In the genomic region with DNA sequence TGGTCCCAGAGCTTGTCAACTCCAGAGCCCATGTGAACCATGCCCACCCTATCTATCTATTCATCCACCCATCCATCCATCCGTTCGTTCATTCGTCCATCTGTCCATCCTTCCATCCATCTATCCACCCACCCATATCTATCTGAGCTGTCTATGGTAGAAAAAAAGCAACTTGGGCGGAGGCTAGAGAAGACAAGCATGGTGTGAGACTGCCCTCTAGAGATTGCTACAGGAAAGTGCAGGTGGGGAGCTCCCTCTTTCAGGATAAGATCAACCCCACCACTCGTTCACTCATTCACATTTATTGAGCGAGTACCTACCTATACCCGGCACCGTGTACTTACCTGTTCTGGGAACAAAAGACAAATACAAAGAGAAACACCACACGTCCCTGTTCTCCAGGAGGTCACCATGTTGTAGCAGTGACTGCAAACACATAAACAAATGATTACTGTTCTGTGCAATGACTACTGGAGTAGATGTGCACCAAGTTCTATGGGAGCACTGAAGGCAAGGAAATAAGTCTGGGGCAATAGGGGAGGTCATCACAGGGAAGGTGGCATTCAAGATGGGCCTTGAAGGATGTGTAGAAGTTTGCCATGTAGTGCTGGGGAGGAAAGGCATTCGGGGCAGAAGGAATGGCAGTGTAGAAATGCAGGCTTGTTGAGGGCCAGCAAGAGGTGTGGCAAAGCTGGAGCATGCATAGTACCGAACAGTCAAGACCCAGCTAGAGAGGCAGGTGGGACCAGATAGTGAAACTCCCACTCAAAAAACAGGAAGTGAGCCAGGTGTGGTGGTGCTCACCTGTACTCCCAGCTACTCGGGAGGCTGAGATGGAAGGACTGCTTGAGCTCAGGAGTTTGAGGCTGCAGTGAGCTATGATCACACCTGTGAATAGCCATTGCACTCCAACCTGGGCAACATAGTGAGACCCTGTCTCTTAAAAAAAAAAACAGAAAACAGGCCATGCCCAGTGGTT, we compare ENCODE assay signal across 8 cellular contexts. TPM values are rescaled to one million over a fixed set of nuclear protein-coding genes. Genes with fewer than 3 reads are reported as not detected.
DNase-seq lines count a peak whose midpoint lies in the region; ATAC-seq and TF ChIP-seq lines count a peak whose summit lies in the region.

No MANE protein-coding gene starts in this region.

- WGBS in right lobe of liver (ENCODE audit: insufficient coverage, low coverage, low lambda C conversion rate, missing lambda C conversion rate): 7% methylated on average over 11 of the region's 12 CpGs

- no peak overlapping the region for H3K4me3 Mint-ChIP-seq in CD8-positive, alpha-beta memory T cell
- H3K4me3 Mint-ChIP-seq in activated CD4-positive, alpha-beta T cell treated with anti-CD3 and anti-CD28 coated beads for 36 hours: no peak overlapping the region

- POLR2A ChIA-PET in CD8-positive, alpha-beta memory T cell (lab: Charles Lee): interaction anchor here (0.8 to 0.9 kb wide), 3 partner anchors 65 to 200 kb away, joined by 3 read pairs; no protein-coding TSS in a partner anchor
- POLR2A ChIA-PET in activated CD4-positive, alpha-beta T cell treated with anti-CD3 and anti-CD28 coated beads for 36 hours (lab: Charles Lee): interaction anchor here (0.6 to 1.0 kb wide), 3 partner anchors 110 to 155 kb away, joined by 3 to 5 read pairs (median 3); no protein-coding TSS in a partner anchor

- no peak overlapping the region for H3K27ac ChIP-seq in CD8-positive, alpha-beta memory T cell (ENCODE audit: low read depth, low read length)
- no peak overlapping the region for H3K27ac ChIP-seq in right lobe of liver

- H3K4me1 Mint-ChIP-seq in CD8-positive, alpha-beta memory T cell: peaks cover 0 to 7% (median 3%) of the 10 kb centered on the region in 3 donors
- H3K4me1 Mint-ChIP-seq in activated CD4-positive, alpha-beta T cell treated with anti-CD3 and anti-CD28 coated beads for 36 hours: no peaks in the 10 kb centered on the region

- H3K4me3 ChIP-seq in CD8-positive, alpha-beta memory T cell (ENCODE audit: low read length): no peak overlapping the region
- H3K4me3 ChIP-seq in right lobe of liver: no peak overlapping the region

- ATAC-seq in activated CD4-positive, alpha-beta T cell treated with anti-CD3 and anti-CD28 coated beads for 36 hours: peak; percentile 90
- ATAC-seq in right lobe of liver: peak; percentile 92 to 97 (median 95)
- no peak for ATAC-seq in HG02870 (IDR thresholded peaks at IDR 0.05; ENCODE audit: unreplicated experiment)

- TF ChIP-seq POLR2A in right lobe of liver (IDR thresholded peaks at IDR 0.05): no peak

- H3K27me3 Mint-ChIP-seq in CD8-positive, alpha-beta memory T cell: peaks cover 8 to 9% of the 10 kb centered on the region in 2 donors
- peaks cover 5% of the 10 kb centered on the region for H3K27me3 Mint-ChIP-seq in activated CD4-positive, alpha-beta T cell treated with anti-CD3 and anti-CD28 coated beads for 36 hours

- no peaks in the 10 kb centered on the region for H3K4me1 ChIP-seq in CD8-positive, alpha-beta memory T cell (ENCODE audit: insufficient read depth, low read length)
- H3K4me1 ChIP-seq in right lobe of liver: no peaks in the 10 kb centered on the region

- no peaks in the 10 kb centered on the region for H3K36me3 Mint-ChIP-seq in CD8-positive, alpha-beta memory T cell
- H3K36me3 Mint-ChIP-seq in activated CD4-positive, alpha-beta T cell treated with anti-CD3 and anti-CD28 coated beads for 36 hours (ENCODE audit: low read depth): no peaks in the 10 kb centered on the region

- intact Hi-C loops in activated CD4-positive, alpha-beta T cell treated with anti-CD3 and anti-CD28 coated beads for 36 hours (cut with DNase I, micrococcal nuclease): loop anchor here (1.0 to 2.0 kb wide), 8 partner anchors 65 to 205 kb away; no protein-coding TSS in a partner anchor
- intact Hi-C loops in right lobe of liver (cut with DNase I): loop anchor here (5.0 kb wide), 2 partner anchors 62 to 72 kb away; a partner anchor contains a TSS

- peaks cover 4% of the 10 kb centered on the region for H3K27me3 ChIP-seq in CD8-positive, alpha-beta memory T cell (ENCODE audit: insufficient read depth, low read length, poor library complexity, severe bottlenecking)
- no peaks in the 10 kb centered on the region for H3K27me3 ChIP-seq in right lobe of liver

- H3K27ac Mint-ChIP-seq in CD8-positive, alpha-beta memory T cell: no peak overlapping the region
- H3K27ac Mint-ChIP-seq in activated CD4-positive, alpha-beta T cell treated with anti-CD3 and anti-CD28 coated beads for 36 hours: no peak overlapping the region

- CTCF ChIA-PET in CD8-positive, alpha-beta memory T cell (lab: Charles Lee): interaction anchor here (0.6 to 6.1 kb wide), 43 partner anchors 8 to 224 kb away, joined by 3 to 214 read pairs (median 5); a partner anchor contains a TSS
- CTCF ChIA-PET in activated CD4-positive, alpha-beta T cell treated with anti-CD3 and anti-CD28 coated beads for 36 hours (lab: Charles Lee): interaction anchor here (0.5 to 11.3 kb wide), 71 partner anchors 8 to 843 kb away, joined by 3 to 203 read pairs (median 5); a partner anchor contains a TSS

- DNase-seq in CD8-positive, alpha-beta memory T cell: peak; percentile 28 to 72 (median 59)
- DNase-seq in HK-2 (ENCODE audit: unreplicated experiment): peak; percentile 54
- peak; percentile 69 to 86 for DNase-seq in NCI-H526 (lab: John Stamatoyannopoulos, UW)
- peak; percentile 64 for DNase-seq in activated CD4-positive, alpha-beta T cell treated with anti-CD3 and anti-CD28 coated beads for 36 hours
- peak; percentile 86 for DNase-seq in dermis blood vessel endothelial cell
- peak in 1 of 3 donors; percentile 59 for DNase-seq in right lobe of liver
- DNase-seq in stimulated activated CD8-positive, alpha-beta memory T cell treated with anti-CD3 and anti-CD28 coated beads, Interleukin-4, amount 100 ng/mL, for 48 hours: peak; percentile 56

- no peaks in the 10 kb centered on the region for H3K9me3 ChIP-seq in CD8-positive, alpha-beta memory T cell (ENCODE audit: low read length)
- H3K9me3 ChIP-seq in right lobe of liver: no peaks in the 10 kb centered on the region

- no peaks in the 10 kb centered on the region for H3K36me3 ChIP-seq in CD8-positive, alpha-beta memory T cell (ENCODE audit: insufficient read depth, low read length)
- no peaks in the 10 kb centered on the region for H3K36me3 ChIP-seq in right lobe of liver

- no peaks in the 10 kb centered on the region for H3K9me3 Mint-ChIP-seq in CD8-positive, alpha-beta memory T cell
- no peaks in the 10 kb centered on the region for H3K9me3 Mint-ChIP-seq in activated CD4-positive, alpha-beta T cell treated with anti-CD3 and anti-CD28 coated beads for 36 hours (ENCODE audit: low read depth)

- TF ChIP-seq CTCF in right lobe of liver (IDR thresholded peaks at IDR 0.05): peak; percentile 91 to 96 (median 93)

RNA-seq across cellular contexts. Expression of a gene that starts 13.4 kb away (rescaled TPM):
- total RNA-seq in CD8-positive, alpha-beta memory T cell: 100 to 1,000 TPM; 131 to 138 TPM
- 143 TPM for polyA plus RNA-seq in CD8-positive, alpha-beta memory T cell
- 100 to 1,000 TPM; 102 to 124 TPM for total RNA-seq in activated CD4-positive, alpha-beta T cell treated with anti-CD3 and anti-CD28 coated beads for 36 hours
- total RNA-seq in dermis blood vessel endothelial cell: 46.6 and 58.8 TPM in 2 replicates
- total RNA-seq in right lobe of liver: 100 to 1,000 TPM in 2 of 6 experiments, 10 to 100 TPM in 4; 49.2 to 221 (median 57.9) TPM

RNA-seq across cellular contexts. Expression of a gene that starts 29.0 kb away (rescaled TPM):
- total RNA-seq in CD8-positive, alpha-beta memory T cell: 100 to 1,000 TPM; 100 to 103 TPM
- 74.7 TPM for polyA plus RNA-seq in CD8-positive, alpha-beta memory T cell
- total RNA-seq in activated CD4-positive, alpha-beta T cell treated with anti-CD3 and anti-CD28 coated beads for 36 hours: 100 to 1,000 TPM; 104 TPM
- total RNA-seq in dermis blood vessel endothelial cell (71.0 and 75.1 TPM in 2 replicates), right lobe of liver (10 to 100 TPM; 19.6 to 30.9 (median 26.3) TPM)

RNA-seq across cellular contexts. Expression of a gene that starts 48.4 kb away (rescaled TPM):
- 10 to 100 TPM; 57.4 to 61.8 TPM for total RNA-seq in CD8-positive, alpha-beta memory T cell
- 182 TPM for polyA plus RNA-seq in CD8-positive, alpha-beta memory T cell
- 100 to 1,000 TPM in 1 of 2 experiments, 10 to 100 TPM in 1; 66.7 to 102 TPM for total RNA-seq in activated CD4-positive, alpha-beta T cell treated with anti-CD3 and anti-CD28 coated beads for 36 hours
- total RNA-seq in dermis blood vessel endothelial cell (50.2 and 78.3 TPM in 2 replicates), right lobe of liver (10 to 100 TPM; 58.0 to 93.3 (median 72.1) TPM)
